Comparison of ENCODE assay signal across 9 cellular contexts in genomic region chr2:60556998-60557955, GRCh38. TPM values are rescaled to one million over a fixed set of nuclear protein-coding genes. Genes with fewer than 3 reads are reported as not detected.
DNase-seq lines count a peak whose midpoint lies in the region; ATAC-seq, FAIRE-seq and TF ChIP-seq lines count a peak whose summit lies in the region.
"Had no signal": no experiment of that assay in that cellular context is flagged by ENCODE, and none has a peak within 500 bp of the region (broad histone marks: within the 10 kb centered on the region; RNA-seq: fewer than 3 reads in every experiment).

No MANE protein-coding gene starts in this region.

- H3K27ac Mint-ChIP-seq in T-helper 1 cell treated with Interleukin-12 subunit alpha and Interleukin-12 subunit beta and Interleukin-4 antibody, amounts not matched to agents 30 μg/mL and 1 μg/mL, for 36 hours: peak overlapping the region; percentile 56

- H3K27me3 Mint-ChIP-seq in T-helper 1 cell treated with Interleukin-12 subunit alpha and Interleukin-12 subunit beta and Interleukin-4 antibody, amounts not matched to agents 30 μg/mL and 1 μg/mL, for 36 hours (ENCODE audit: low read depth): peaks cover 91% of the 10 kb centered on the region

- no peaks in the 10 kb centered on the region for H4K20me1 ChIP-seq in H1 (replicated peaks in 1 of 2; ENCODE audit: control insufficient read depth in 1 of 2, insufficient read depth in 2 of 2, low read length in 2 of 2)

- no peak overlapping the region; the same call in 1 of the 2 replicates for H3K18ac ChIP-seq in H1 (ENCODE audit: extremely low read depth, low read length)

- no peak overlapping the region for H3K23ac ChIP-seq in H1 (ENCODE audit: insufficient read length)

- no peak for FAIRE-seq in H1 (lab: Jason Lieb, UNC)

- no peaks in the 10 kb centered on the region for H3K9me3 Mint-ChIP-seq in T-helper 1 cell treated with Interleukin-12 subunit alpha and Interleukin-12 subunit beta and Interleukin-4 antibody, amounts not matched to agents 30 μg/mL and 1 μg/mL, for 36 hours

- no peak for TF ChIP-seq EP300 in H1 (IDR thresholded peaks at IDR 0.05; ENCODE audit: borderline replicate concordance in 1 of 2, low read depth in 2 of 2, low read length in 2 of 2)

- no peak overlapping the region for H2BK120ac ChIP-seq in H1 (replicated peaks; ENCODE audit: low read depth, low read length)

- H3K79me1 ChIP-seq in H1 (ENCODE audit: low read depth, low read length): no peaks in the 10 kb centered on the region

- H2BK5ac ChIP-seq in H1 (ENCODE audit: low read depth, low read length): no peak overlapping the region

- TF ChIP-seq RAD21 in H1 (IDR thresholded peaks at IDR 0.05 in 1 of 2, conservative IDR thresholded peaks at IDR 0.05 in 1 of 2; ENCODE audit: low read depth in 2 of 2, low read length in 2 of 2): no peak

- H3K4me1 ChIP-seq in H1 (replicated peaks in 1 of 4; ENCODE audit: control insufficient read depth in 3 of 4, insufficient read depth in 4 of 4, low read length in 3 of 4): peaks cover 0 to 7% (median 1%) of the 10 kb centered on the region in 4 experiments; a peak in 4 of 7 replicates
- H3K4me1 ChIP-seq in psoas muscle: peaks cover 12% of the 10 kb centered on the region

- H2AK5ac ChIP-seq in H1 (ENCODE audit: low read depth, low read length): no peak overlapping the region

- H3K79me2 ChIP-seq in H1 (ENCODE audit: control insufficient read depth in 1 of 2, insufficient read depth in 2 of 2, low read length in 2 of 2): peaks cover 0 to 8% of the 10 kb centered on the region in 2 experiments; a peak in 3 of 4 replicates

- no peaks in the 10 kb centered on the region for H3K36me3 Mint-ChIP-seq in T-helper 1 cell treated with Interleukin-12 subunit alpha and Interleukin-12 subunit beta and Interleukin-4 antibody, amounts not matched to agents 30 μg/mL and 1 μg/mL, for 36 hours (ENCODE audit: low read depth)

- no peak overlapping the region for H4K91ac ChIP-seq in H1 (replicated peaks; ENCODE audit: insufficient read length, low read length)

- no peak for TF ChIP-seq POLR2A in H1 (IDR thresholded peaks at IDR 0.05; ENCODE audit: control extremely low read depth in 1 of 2, low read depth in 2 of 2, low read length in 2 of 2)

- H4K8ac ChIP-seq in H1 (ENCODE audit: extremely low read depth, insufficient read depth, low read length): no peak overlapping the region

- ATAC-seq in HG02970 (IDR thresholded peaks at IDR 0.05; ENCODE audit: low FRiP score, unreplicated experiment) (no peak), psoas muscle (no peak)

- no peak overlapping the region for H2BK15ac ChIP-seq in H1 (ENCODE audit: low read length)

- no peak overlapping the region for H2AFZ ChIP-seq in H1 (ENCODE audit: low read length)

- POLR2A ChIA-PET in H1 (lab: Charles Lee; ENCODE audit: partially characterized antibody): interaction anchor here (0.6 to 2.9 kb wide), 3 partner anchors 8 to 43 kb away, joined by 3 to 13 read pairs (median 4); no protein-coding TSS in a partner anchor

- peak overlapping the region; percentile 97 to 99 for H3K4me2 ChIP-seq in H1 (ENCODE audit: insufficient read depth in 1 of 2, low read depth in 2 of 2, low read length in 2 of 2)

- intact Hi-C loops in psoas muscle (cut with DNase I): no loop called here

- no peak overlapping the region for H3K4me3 Mint-ChIP-seq in T-helper 1 cell treated with Interleukin-12 subunit alpha and Interleukin-12 subunit beta and Interleukin-4 antibody, amounts not matched to agents 30 μg/mL and 1 μg/mL, for 36 hours

- H2BK12ac ChIP-seq in H1 (ENCODE audit: low read depth, low read length): no peak overlapping the region

- H3K56ac ChIP-seq in H1 (replicated peaks; ENCODE audit: insufficient read length, low read depth, low read length): no peak overlapping the region

- CTCF ChIA-PET in H1 (lab: Charles Lee; ENCODE audit: partially characterized antibody): interaction anchor here (0.5 to 17.2 kb wide), 10 partner anchors 9 to 1576 kb away, joined by 3 to 240 read pairs (median 6); no protein-coding TSS in a partner anchor

- H3K4me3 ChIP-seq in H1 (ENCODE audit: extremely low read depth in 1 of 4, insufficient read depth in 2 of 4, low read depth in 3 of 4, low read length in 4 of 4) (peak overlapping the region; percentile 55 to 96 (median 79)), skin epidermis (peak overlapping the region in 5 of 7 experiments; percentile 10 to 83 (median 16)), psoas muscle (no peak overlapping the region)

- TF ChIP-seq CTCF in H1 (IDR thresholded peaks at IDR 0.05; ENCODE audit: control extremely low read depth in 1 of 3, insufficient read depth in 1 of 3, low read depth in 1 of 3, low read length in 3 of 3) (no peak), psoas muscle (IDR thresholded peaks at IDR 0.05) (no peak)

- H3K27ac ChIP-seq in H1 (ENCODE audit: low read depth, low read length): no peak overlapping the region
- peak overlapping the region in 7 of 21 experiments; percentile 8 to 93 (median 20) for H3K27ac ChIP-seq in skin epidermis
- H3K27ac ChIP-seq in psoas muscle: no peak overlapping the region

- H3K23me2 ChIP-seq in H1 (ENCODE audit: low read depth, low read length): peaks cover 30% of the 10 kb centered on the region

- H2BK20ac ChIP-seq in H1 (ENCODE audit: low read length): no peak overlapping the region

- H3K36me3 ChIP-seq in H1 (ENCODE audit: control insufficient read depth in 2 of 4, insufficient read depth in 4 of 4, low read length in 3 of 4) (no peaks in the 10 kb centered on the region), psoas muscle (ENCODE audit: insufficient read depth in 1 of 2, low read depth in 1 of 2) (no peaks in the 10 kb centered on the region)

- DNase-seq in T-helper 1 cell (no peak), NCI-H748 treated with DMSO at 0.1 percent for 48 hours (lab: John Stamatoyannopoulos, UW) (peak; percentile 24), H1 (ENCODE audit: low read depth in 1 of 2, low spot score in 2 of 2) (no peak), NCI-H2171 treated with DMSO at 0.1 percent for 48 hours (lab: John Stamatoyannopoulos, UW) (no peak), psoas muscle (no peak)
- DNase-seq: C1 segment of cervical spinal cord had no signal

- H4K5ac ChIP-seq in H1 (ENCODE audit: insufficient read length, low read depth, low read length): no peak overlapping the region

- H3K4me1 Mint-ChIP-seq in T-helper 1 cell treated with Interleukin-12 subunit alpha and Interleukin-12 subunit beta and Interleukin-4 antibody, amounts not matched to agents 30 μg/mL and 1 μg/mL, for 36 hours (ENCODE audit: low read depth): peaks cover 13% of the 10 kb centered on the region

- WGBS in H1 (ENCODE audit: extremely low coverage in 1 of 2, insufficient coverage in 1 of 2, insufficient read length in 1 of 2, insufficient replicate concordance in 2 of 2, low coverage in 1 of 2, low lambda C conversion rate in 2 of 2, missing lambda C conversion rate in 1 of 2), 2 experiments: 2% methylated on average over 28 of the region's 28 CpGs; no CpG with 5 or more reads in 1 of the 2 experiments
- WGBS in psoas muscle, 3 donors: 9 to 16% (median 9%) methylated on average over 28 of the region's 28 CpGs

- H3K27me3 ChIP-seq in H1 (replicated peaks in 1 of 4; ENCODE audit: control insufficient read depth in 3 of 4, extremely low read depth in 1 of 4, insufficient read depth in 3 of 4, low read length in 3 of 4) (peaks cover 0 to under 1% (median 0%) of the 10 kb centered on the region in 4 experiments; a peak in 1 of 7 replicates), psoas muscle (ENCODE audit: insufficient read depth in 3 of 3, low read length in 2 of 3) (peaks cover 2 to 74% (median 22%) of the 10 kb centered on the region in 3 donors)

- H3K9me3 ChIP-seq in H1 (ENCODE audit: insufficient read depth in 2 of 2, low read depth in 1 of 2, low read length in 1 of 2): no peaks in the 10 kb centered on the region
- H3K9me3 ChIP-seq in psoas muscle: no peaks in the 10 kb centered on the region

- no peak overlapping the region for H3K14ac ChIP-seq in H1 (ENCODE audit: insufficient read length)

- no peak overlapping the region for H3K9ac ChIP-seq in H1 (replicated peaks in 1 of 4; ENCODE audit: extremely low read depth in 1 of 4, low read depth in 3 of 4, low read length in 3 of 4)

- H3K4ac ChIP-seq in H1 (replicated peaks; ENCODE audit: insufficient read length, low read depth, low read length): no peak overlapping the region

TF ChIP-seq in H1, 55 proteins besides CTCF, POLR2A, EP300 and RAD21:
- TF ChIP-seq TAF1 (IDR thresholded peaks at IDR 0.05; ENCODE audit: low read depth, low read length) (no peak), RBBP5 (IDR thresholded peaks at IDR 0.05; ENCODE audit: borderline replicate concordance, low read depth, low read length) (0 out of 2 replicates have a peak, but pooled peaks have one; percentile 34), CREB1 (IDR thresholded peaks at IDR 0.05) (peak; percentile 44; the same call in 1 of the 2 replicates), ASH2L (IDR thresholded peaks at IDR 0.05; ENCODE audit: low read length) (peak; percentile 68), EZH2 (IDR thresholded peaks at IDR 0.05; ENCODE audit: low read depth, low read length, severe bottlenecking) (no peak), SIN3A (conservative IDR thresholded peaks at IDR 0.05 in 1 of 2, IDR thresholded peaks at IDR 0.05 in 1 of 2; ENCODE audit: low read depth in 1 of 2, low read length in 2 of 2) (0 out of 4 replicates have a peak, but pooled peaks of 1 of the 2 experiments have one; percentile 19)

RNA-seq across cellular contexts. Expression of gene BCL11A, which starts 3.8 kb away (rescaled TPM):
- total RNA-seq in H1 (2021; fragmentation: NEBNext Ultra II Directional; extraction: Animal tissue kit (Norgen Biotek cat#: 25700)): 59.3 and 61.3 TPM in 2 replicates
- polyA plus RNA-seq in H1 (2011; rRNA removed) (11.9 and 12.2 TPM in 2 replicates), psoas muscle (under 1 TPM in 2 of 3 donors, not detected in 1; 0.01 to 0.05 TPM)
- polyA plus RNA-seq in H1 (2011; cell fraction: cytosol; rRNA removed): 12.9 TPM
- polyA plus RNA-seq in H1 (2011; cell fraction: nucleus; rRNA removed): 22.4 TPM
- polyA plus RNA-seq in H1 (2012, experiment 1 of 2): 23.1 to 35.1 TPM (median 27.2 TPM) in 4 replicates
- 25.7 TPM for polyA plus RNA-seq in H1 (2012, experiment 2 of 2)
- polyA plus RNA-seq in H1 (2013, experiment 1 of 2): 28.0 TPM
- polyA plus RNA-seq in H1 (2013, experiment 2 of 2): 29.7 TPM
- polyA minus RNA-seq in H1 (2011; rRNA and poly(A)+ RNA removed): 38.6 and 49.0 TPM in 2 replicates
- polyA minus RNA-seq in H1 (2011; cell fraction: cytosol; rRNA and poly(A)+ RNA removed): 30.3 TPM
- polyA minus RNA-seq in H1 (2011; cell fraction: nucleus; rRNA and poly(A)+ RNA removed): 83.2 TPM
- under 1 TPM; 0.24 to 0.66 (median 0.55) TPM for total RNA-seq in psoas muscle

Comparison
In these comparisons a context has a peak if more than half of its experiments do, and no peak if none do; other contexts are left out.
1. RNA of gene BCL11A, which starts 3.8 kb away (total RNA-seq): 59.3 to 61.3 TPM in H1; 0.24 to 0.66 TPM in psoas muscle; every median in the first group is over 10 times any median in the second.